8 cellular contexts compared by ENCODE assay signal in genomic region chr2:102258386-102259074, GRCh38. TPM values are rescaled to one million over a fixed set of nuclear protein-coding genes. Genes with fewer than 3 reads are reported as not detected.
DNase-seq lines count a peak whose midpoint lies in the region; ATAC-seq and TF ChIP-seq lines count a peak whose summit lies in the region.

No MANE protein-coding gene starts in this region.

- peak overlapping the region in 4 of 8 donors; percentile 1 to 76 (median 62) for H3K4me3 Mint-ChIP-seq in CD4-positive, alpha-beta memory T cell
- H3K4me3 Mint-ChIP-seq in activated naive CD8-positive, alpha-beta T cell treated with anti-CD3 and anti-CD28 coated beads for 36 hours, result peak overlapping the region; percentile 32

- H3K4me3 ChIP-seq in CD4-positive, alpha-beta memory T cell (ENCODE audit: low read length in 2 of 2), result no peak overlapping the region
- no peak overlapping the region for H3K4me3 ChIP-seq in MG63
- H3K4me3 ChIP-seq in lung, result no peak overlapping the region
- no peak overlapping the region for H3K4me3 ChIP-seq in ovary

- peaks cover 41% of the 10 kb centered on the region for H3K4me1 ChIP-seq in CD4-positive, alpha-beta memory T cell (ENCODE audit: insufficient read depth, low read length)
- no peaks in the 10 kb centered on the region for H3K4me1 ChIP-seq in lung (ENCODE audit: control insufficient read depth in 2 of 2, insufficient read depth in 2 of 2, low read length in 2 of 2)
- H3K4me1 ChIP-seq in ovary (ENCODE audit: insufficient read depth), result no peaks in the 10 kb centered on the region

- H3K27ac ChIP-seq in CD4-positive, alpha-beta memory T cell (ENCODE audit: low read depth, low read length), result no peak overlapping the region
- no peak overlapping the region for H3K27ac ChIP-seq in lung (ENCODE audit: low read depth in 1 of 2, low read length in 1 of 2)
- H3K27ac ChIP-seq in ovary, result no peak overlapping the region

- 78 to 80% methylated on average over 3 of the region's 3 CpGs for WGBS in lung, 2 donors
- WGBS in ovary, 3 donors, result 76 to 85% (median 81%) methylated on average over 3 of the region's 3 CpGs

- H3K9me3 Mint-ChIP-seq in CD4-positive, alpha-beta memory T cell, result peaks cover 0 to 2% (median 0%) of the 10 kb centered on the region in 8 donors
- peaks cover 9% of the 10 kb centered on the region for H3K9me3 Mint-ChIP-seq in activated naive CD8-positive, alpha-beta T cell treated with anti-CD3 and anti-CD28 coated beads for 36 hours

- H3K36me3 Mint-ChIP-seq in CD4-positive, alpha-beta memory T cell, result no peaks in the 10 kb centered on the region
- H3K36me3 Mint-ChIP-seq in activated naive CD8-positive, alpha-beta T cell treated with anti-CD3 and anti-CD28 coated beads for 36 hours, result peaks cover 25% of the 10 kb centered on the region

- CTCF ChIA-PET in CD4-positive, alpha-beta memory T cell (lab: Charles Lee; ENCODE audit: partially characterized antibody), result interaction anchor here (1.3 kb wide), 1 partner anchor 98 kb away, joined by 3 read pairs; no protein-coding TSS in a partner anchor

- DNase-seq in CD4-positive, alpha-beta memory T cell, result no peak
- DNase-seq in MG63, result peak; percentile 22
- DNase-seq in activated naive CD8-positive, alpha-beta T cell treated with anti-CD3 and anti-CD28 coated beads for 36 hours, result peak; percentile 37
- DNase-seq in lung (ENCODE audit: low spot score), result no peak
- DNase-seq in ovary, result no peak
- DNase-seq in putamen (ENCODE audit: low spot score), result no peak
- no peak for DNase-seq in NCI-H2029 treated with DMSO at 0.1 percent for 48 hours (lab: John Stamatoyannopoulos, UW)
- DNase-seq in NCI-H82 treated with DMSO at 0.1 percent for 48 hours (lab: John Stamatoyannopoulos, UW; ENCODE audit: unreplicated experiment), result no peak

- peak; percentile 75 for ATAC-seq in lung (ENCODE audit: insufficient read depth, low FRiP score)

- H3K27me3 ChIP-seq in CD4-positive, alpha-beta memory T cell (ENCODE audit: insufficient read depth, low read length), result no peaks in the 10 kb centered on the region
- H3K27me3 ChIP-seq in MG63 (no peaks in the 10 kb centered on the region), lung (ENCODE audit: control insufficient read depth, insufficient read depth) (no peaks in the 10 kb centered on the region), ovary (no peaks in the 10 kb centered on the region)

- H3K27ac Mint-ChIP-seq in CD4-positive, alpha-beta memory T cell, result peak overlapping the region in 6 of 7 donors; percentile 51 to 89 (median 69)
- H3K27ac Mint-ChIP-seq in activated naive CD8-positive, alpha-beta T cell treated with anti-CD3 and anti-CD28 coated beads for 36 hours, result peak overlapping the region; percentile 99

- TF ChIP-seq POLR2A in ovary (IDR thresholded peaks at IDR 0.05), result no peak

- TF ChIP-seq CTCF in lung (IDR thresholded peaks at IDR 0.05; ENCODE audit: control extremely low read depth, extremely low read depth) (no peak), ovary (IDR thresholded peaks at IDR 0.05) (no peak)

- no peaks in the 10 kb centered on the region for H3K9me3 ChIP-seq in CD4-positive, alpha-beta memory T cell (ENCODE audit: control insufficient read depth in 1 of 2, low read length in 2 of 2)
- 0 out of 2 replicates have a peak, but pooled peaks cover 6% of the 10 kb centered on the region for H3K9me3 ChIP-seq in MG63
- H3K9me3 ChIP-seq in lung (ENCODE audit: control insufficient read depth in 2 of 2, insufficient read depth in 1 of 2, low read length in 1 of 2), result no peaks in the 10 kb centered on the region
- no peaks in the 10 kb centered on the region for H3K9me3 ChIP-seq in ovary

- H3K27me3 Mint-ChIP-seq in CD4-positive, alpha-beta memory T cell, result no peaks in the 10 kb centered on the region
- no peaks in the 10 kb centered on the region for H3K27me3 Mint-ChIP-seq in activated naive CD8-positive, alpha-beta T cell treated with anti-CD3 and anti-CD28 coated beads for 36 hours

- H3K4me1 Mint-ChIP-seq in CD4-positive, alpha-beta memory T cell, result peaks cover 18 to 40% (median 25%) of the 10 kb centered on the region in 4 donors
- H3K4me1 Mint-ChIP-seq in activated naive CD8-positive, alpha-beta T cell treated with anti-CD3 and anti-CD28 coated beads for 36 hours, result peaks cover 46% of the 10 kb centered on the region

- intact Hi-C loops in CD4-positive, alpha-beta memory T cell (cut with micrococcal nuclease), result no loop called here
- intact Hi-C loops in ovary (cut with DNase I), result no loop called here

- no peaks in the 10 kb centered on the region for H3K36me3 ChIP-seq in CD4-positive, alpha-beta memory T cell (ENCODE audit: insufficient read depth, low read length)
- H3K36me3 ChIP-seq in MG63, result no peaks in the 10 kb centered on the region
- H3K36me3 ChIP-seq in lung (ENCODE audit: control insufficient read depth in 2 of 2, insufficient read depth in 2 of 2, low read length in 2 of 2), result no peaks in the 10 kb centered on the region
- H3K36me3 ChIP-seq in ovary, result no peaks in the 10 kb centered on the region

- no peak for TF ChIP-seq EP300 in ovary (IDR thresholded peaks at IDR 0.05)

- POLR2A ChIA-PET in CD4-positive, alpha-beta memory T cell (lab: Charles Lee; ENCODE audit: partially characterized antibody), result no interaction called here

RNA-seq across cellular contexts. Expression of gene IL1RL1, which starts 52.8 kb away (rescaled TPM):
- under 1 TPM; 0.26 to 0.33 TPM for total RNA-seq in CD4-positive, alpha-beta memory T cell
- polyA plus RNA-seq in CD4-positive, alpha-beta memory T cell, result under 1 TPM in 1 of 2 donors, not detected in 1; 0.29 TPM
- total RNA-seq in MG63 (2014; rRNA removed; shearing (Covaris generic); ENCODE audit: low replicate concordance), result not detected in 2 replicates
- under 1 TPM; 0.10 to 0.18 TPM for total RNA-seq in activated naive CD8-positive, alpha-beta T cell treated with anti-CD3 and anti-CD28 coated beads for 36 hours
- 10 to 100 TPM in 1 of 2 donors, 1 to 10 TPM in 1; 1.5 to 93.2 TPM for total RNA-seq in lung
- 100 to 1,000 TPM in 1 of 2 donors, 10 to 100 TPM in 1; 62.4 to 383 TPM for polyA plus RNA-seq in lung
- total RNA-seq in ovary, result 1 to 10 TPM in 4 of 7 donors, under 1 TPM in 2, not detected in 1; 0.36 to 2.3 (median 2.0) TPM
- 1 to 10 TPM in 1 of 2 donors, under 1 TPM in 1; 0.48 to 2.1 TPM for polyA plus RNA-seq in ovary

Comparison
In these comparisons a context has a peak if more than half of its experiments do, and no peak if none do; other contexts are left out.
1. DNase-seq: peak in MG63 (single experiment) and activated naive CD8-positive, alpha-beta T cell treated with anti-CD3 and anti-CD28 coated beads for 36 hours (single experiment); none in CD4-positive, alpha-beta memory T cell (0 of 5), lung (single experiment), ovary (0 of 5), putamen (single experiment), NCI-H2029 treated with DMSO at 0.1 percent for 48 hours (single experiment) and NCI-H82 treated with DMSO at 0.1 percent for 48 hours (single experiment).